In genomic region chr7:107582906-107583305, GRCh38 we compare ENCODE assay signal across 25 cellular contexts. TPM values are rescaled to one million over a fixed set of nuclear protein-coding genes. Genes with fewer than 3 reads are reported as not detected.
DNase-seq lines count a peak whose midpoint lies in the region; ATAC-seq, FAIRE-seq and TF ChIP-seq lines count a peak whose summit lies in the region.
"Had no signal": no experiment of that assay in that cellular context is flagged by ENCODE, and none has a peak within 500 bp of the region (broad histone marks: within the 10 kb centered on the region; RNA-seq: fewer than 3 reads in every experiment).

No MANE protein-coding gene starts in this region.

- H3K27ac Mint-ChIP-seq in nephron progenitor cell = no peak overlapping the region
- H3K27ac Mint-ChIP-seq: progenitor cell of endocrine pancreas had no signal

- no peak overlapping the region for H3K27ac ChIP-seq in ACC112 (ENCODE audit: low read depth, low read length)
- H3K27ac ChIP-seq in GM23248 = no peak overlapping the region
- no peak overlapping the region for H3K27ac ChIP-seq in GM12878 (ENCODE audit: control insufficient read depth, insufficient read depth)
- H3K27ac ChIP-seq in left lung = peak overlapping the region in 1 of 2 donors; percentile 42
- H3K27ac ChIP-seq: suprapubic skin had no signal

- H3K4me3 Mint-ChIP-seq in nephron progenitor cell = no peak overlapping the region

- no peaks in the 10 kb centered on the region for H3K27me3 ChIP-seq in ACC112 (ENCODE audit: insufficient read depth, low read length)
- no peaks in the 10 kb centered on the region for H3K27me3 ChIP-seq in GM23248 (replicated peaks; ENCODE audit: insufficient read depth)
- no peaks in the 10 kb centered on the region for H3K27me3 ChIP-seq in GM12878 (replicated peaks in 1 of 2; ENCODE audit: control insufficient read depth in 2 of 2, insufficient read depth in 2 of 2, low read length in 1 of 2)
- H3K27me3 ChIP-seq in left lung = no peaks in the 10 kb centered on the region
- H3K27me3 ChIP-seq: suprapubic skin had no signal

- peaks cover 23% of the 10 kb centered on the region for H3K4me1 Mint-ChIP-seq in nephron progenitor cell

- H3K9ac ChIP-seq in GM23248 = no peak overlapping the region
- no peak overlapping the region for H3K9ac ChIP-seq in GM12878 (ENCODE audit: control insufficient read depth, insufficient read depth, low read length)

- SMC1A ChIA-PET in GM12878 (lab: Charles Lee; ENCODE audit: uncharacterized antibody, unreplicated experiment) = interaction anchor here (0.7 to 0.8 kb wide), 2 partner anchors 9 to 161 kb away, joined by 3 read pairs; no protein-coding TSS in a partner anchor

- no peaks in the 10 kb centered on the region for H3K9me3 Mint-ChIP-seq in nephron progenitor cell

- H3K4me3 ChIP-seq in ACC112 (ENCODE audit: low read depth, low read length) = peak overlapping the region; percentile 1; the same call in 1 of the 2 replicates
- H3K4me3 ChIP-seq in GM23248 = peak overlapping the region; percentile 98; the same call in 1 of the 2 replicates
- H3K4me3 ChIP-seq in GM12878 = no peak overlapping the region
- peak overlapping the region in 1 of 2 donors; percentile 71 for H3K4me3 ChIP-seq in left lung
- H3K4me3 ChIP-seq: smooth muscle cell, suprapubic skin had no signal

- BruUV-seq in GM12878 (replicated peaks; lab: Mats Ljungman, UMichigan) = no TSS peak

- no peak for TF ChIP-seq POLR2A in GM12878 (IDR thresholded peaks at IDR 0.05; ENCODE audit: low read depth, low read length)

- H3F3A ChIP-seq in GM23248 (ENCODE audit: insufficient read depth) = 0 out of 2 replicates have a peak, but pooled peaks cover 6% of the 10 kb centered on the region

- H3K9me3 ChIP-seq in GM23248 (ENCODE audit: low read depth) (no peaks in the 10 kb centered on the region), GM12878 (replicated peaks; ENCODE audit: control insufficient read depth, insufficient read depth, low read length) (no peaks in the 10 kb centered on the region), left lung (no peaks in the 10 kb centered on the region)
- H3K9me3 ChIP-seq: Caco-2, suprapubic skin had no signal

- TF ChIP-seq CTCF in GM12878 (IDR thresholded peaks at IDR 0.05 in 2 of 3, conservative IDR thresholded peaks at IDR 0.05 in 1 of 3; ENCODE audit: control insufficient read depth in 2 of 3, extremely low read depth in 1 of 3, insufficient read depth in 1 of 3, low read depth in 3 of 3, low read length in 3 of 3) (no peak), left lung (IDR thresholded peaks at IDR 0.05) (no peak), nephron progenitor cell (IDR thresholded peaks at IDR 0.05) (no peak)

- CTCF ChIA-PET in GM12878 (lab: Yijun Ruan, JAX) = interaction anchor here (1.1 to 2.1 kb wide), 4 partner anchors 12 to 160 kb away, joined by 3 to 6 read pairs (median 3); partner anchors contain the start of genes COG5 and DUS4L

- 79 to 82% methylated on average over 2 of the region's 2 CpGs for WGBS in GM23248 (ENCODE audit: low coverage in 1 of 2, low lambda C conversion rate in 2 of 2, missing lambda C conversion rate in 2 of 2), 2 experiments
- 98% methylated on average over 2 of the region's 2 CpGs for WGBS in GM12878 (ENCODE audit: insufficient coverage, insufficient replicate concordance, low lambda C conversion rate, missing lambda C conversion rate)

- in situ Hi-C loops in GM23248 (cut with MboI) = no loop called here
- in situ Hi-C loops in GM12878 (cut with MboI) = no loop called here

- ATAC-seq in GM12878 (no peak), left lung (peak; percentile 10), GM21576 (IDR thresholded peaks at IDR 0.05; ENCODE audit: unreplicated experiment) (no peak)

- no peak for TF ChIP-seq EP300 in GM12878 (IDR thresholded peaks at IDR 0.05; ENCODE audit: borderline replicate concordance in 1 of 2, control insufficient read depth in 1 of 2, low read depth in 2 of 2, low read length in 2 of 2)

- peaks cover 40% of the 10 kb centered on the region for H3K79me2 ChIP-seq in ACC112 (ENCODE audit: control insufficient read depth, insufficient read depth, low read length, unreplicated experiment)
- H3K79me2 ChIP-seq in GM23248 (ENCODE audit: insufficient read depth) = peaks cover 87% of the 10 kb centered on the region
- H3K79me2 ChIP-seq in GM12878 (ENCODE audit: control insufficient read depth, insufficient read depth, low read length) = peaks cover 6% of the 10 kb centered on the region

- intact Hi-C loops in GM12878 (cut with micrococcal nuclease; ENCODE audit: unreplicated experiment) (loop anchor here (10.0 kb wide), 1 partner anchor 142 kb away; no protein-coding TSS in a partner anchor), left lung (cut with DNase I) (no loop called here)

- peaks cover 25% of the 10 kb centered on the region for H3K36me3 ChIP-seq in ACC112 (ENCODE audit: insufficient read depth, low read length)
- H3K36me3 ChIP-seq in GM23248 (ENCODE audit: low read depth) = peaks cover 16% of the 10 kb centered on the region
- peaks cover 0 to 2% of the 10 kb centered on the region in 2 experiments; a peak in 1 of 4 replicates for H3K36me3 ChIP-seq in GM12878 (ENCODE audit: control insufficient read depth in 2 of 2, insufficient read depth in 2 of 2, low read length in 1 of 2)
- peaks cover 0 to 21% of the 10 kb centered on the region in 2 donors for H3K36me3 ChIP-seq in left lung

- DNase-seq in GM23248 = peak; percentile 17
- DNase-seq in GM12878 (ENCODE audit: low read depth, low spot score) = no peak
- DNase-seq in left lung = no peak
- DNase-seq in NCI-H1417 (lab: John Stamatoyannopoulos, UW) = no peak
- DNase-seq in A172 (ENCODE audit: low spot score) = no peak
- no peak for DNase-seq in nephron progenitor cell
- DNase-seq: activated CD4-positive, alpha-beta T cell treated with anti-CD3 and anti-CD28 coated beads for 48 hours; activated T-cell treated with anti-CD3 and anti-CD28 coated beads, Interleukin-2, amount 50 U/mL, for 1 hour; Caco-2; central memory CD4-positive, alpha-beta T cell; effector memory CD4-positive, alpha-beta T cell; foreskin fibroblast; GOT3; MV-4-11; NCI-H2081 treated with DMSO at 0.1 percent for 48 hours; NCI-H526; stimulated activated CD4-positive, alpha-beta T cell treated with anti-CD3 and anti-CD28 coated beads, Interleukin-4, amount 100 ng/mL, for 4 hours; stimulated activated CD8-positive, alpha-beta memory T cell treated with anti-CD3 and anti-CD28 coated beads, Interleukin-4, amount 100 ng/mL, for 48 hours had no signal

- H2AFZ ChIP-seq in ACC112 (ENCODE audit: low read length, unreplicated experiment) (no peak overlapping the region), GM23248 (no peak overlapping the region), GM12878 (ENCODE audit: control insufficient read depth, low read depth, low read length) (no peak overlapping the region)

- POLR2A ChIA-PET in GM12878 (lab: Charles Lee) = interaction anchor here (1.4 kb wide), 1 partner anchor 14 kb away, joined by 3 read pairs; no protein-coding TSS in a partner anchor

- H3K4me1 ChIP-seq in ACC112 (ENCODE audit: control insufficient read depth, insufficient read depth, low read length, unreplicated experiment) (peaks cover 14% of the 10 kb centered on the region), GM23248 (ENCODE audit: insufficient read depth) (peaks cover 18% of the 10 kb centered on the region), GM12878 (ENCODE audit: control insufficient read depth, insufficient read depth, low read length) (no peaks in the 10 kb centered on the region; the same call in 1 of the 2 replicates), left lung (peaks cover 0 to 42% of the 10 kb centered on the region in 2 donors)

- no peaks in the 10 kb centered on the region for H4K20me1 ChIP-seq in GM23248 (ENCODE audit: insufficient read depth)
- H4K20me1 ChIP-seq in GM12878 (ENCODE audit: control insufficient read depth, insufficient read depth) = no peaks in the 10 kb centered on the region

- peak overlapping the region; percentile 96 for H3K4me2 ChIP-seq in GM23248 (ENCODE audit: unreplicated experiment)
- 0 out of 2 replicates have a peak overlapping the region, but pooled peaks have one; percentile 15 for H3K4me2 ChIP-seq in GM12878 (ENCODE audit: control insufficient read depth, insufficient read depth)
- H3K4me2 ChIP-seq: smooth muscle cell had no signal

- no peaks in the 10 kb centered on the region for H3K9me2 ChIP-seq in GM23248 (ENCODE audit: insufficient read depth)

- no peak for FAIRE-seq in GM12878 (lab: Jason Lieb, UNC)
- FAIRE-seq: G401.6, GM12891 had no signal

- no peak for TF ChIP-seq RAD21 in GM12878 (IDR thresholded peaks at IDR 0.05; ENCODE audit: insufficient read depth, low read depth, low read length)

- RAD21 ChIA-PET in GM12878 (lab: Charles Lee; ENCODE audit: unreplicated experiment) = interaction anchor here (0.6 kb wide), 1 partner anchor 141 kb away, joined by 3 read pairs; no protein-coding TSS in a partner anchor

- peaks cover 32% of the 10 kb centered on the region for H3K36me3 Mint-ChIP-seq in nephron progenitor cell (ENCODE audit: low read depth)

- H3K27me3 Mint-ChIP-seq in nephron progenitor cell (ENCODE audit: low read depth, poor library complexity) = no peaks in the 10 kb centered on the region
- H3K27me3 Mint-ChIP-seq: progenitor cell of endocrine pancreas had no signal

RNA-seq across cellular contexts. Expression of gene BCAP29, which starts 2.9 kb away (rescaled TPM):
- 138 and 222 TPM in 2 replicates for total RNA-seq in GM23248 (2014; rRNA removed; shearing (Covaris generic))
- 106 and 115 TPM in 2 replicates for polyA plus RNA-seq in GM23248 (2016; fragmentation: Nextera tagmentation; extraction: Ambion mirVana)
- 38.9 and 39.7 TPM in 2 replicates for total RNA-seq in GM12878 (2013; cell fraction: nucleolus; rRNA removed)
- total RNA-seq in GM12878 (2014; rRNA removed) = 26.5 and 33.2 TPM in 2 replicates
- total RNA-seq in GM12878 (2014; rRNA removed; fragmentation: Illumina TruSeq; extraction: Trizol) = 42.8 and 44.2 TPM in 2 replicates
- total RNA-seq in GM12878 (2021) = 32.0 and 33.4 TPM in 2 replicates
- 10.0 TPM for polyA plus RNA-seq in GM12878 (2011; ENCODE audit: low read depth)
- 33.3 and 53.2 TPM in 2 replicates for polyA plus RNA-seq in GM12878 (2011; rRNA removed)
- 8.5 and 12.5 TPM in 2 replicates for polyA plus RNA-seq in GM12878 (2011; cell fraction: cytosol; rRNA removed)
- 11.4 and 12.0 TPM in 2 replicates for polyA plus RNA-seq in GM12878 (2011; cell fraction: nucleus; rRNA removed)
- 12.6 and 16.0 TPM in 2 replicates for polyA plus RNA-seq in GM12878 (2012)
- 58.5 and 72.0 TPM in 2 replicates for polyA plus RNA-seq in GM12878 (2014; fragmentation: Illumina TruSeq; extraction: Trizol)
- 10 to 100 TPM; 26.6 to 36.3 TPM for polyA plus RNA-seq in GM12878 (2014; fragmentation: Nextera tagmentation; extraction: Ambion mirVana)
- polyA plus RNA-seq in GM12878 (2014; rRNA removed) = 21.2 and 27.0 TPM in 2 replicates
- polyA plus RNA-seq in GM12878 (2016; fragmentation: Nextera tagmentation; extraction: Ambion mirVana) = 10 to 100 TPM; 46.9 to 48.5 TPM
- 9.0 and 13.2 TPM in 2 replicates for polyA minus RNA-seq in GM12878 (2011; rRNA and poly(A)+ RNA removed)
- 4.1 and 5.5 TPM in 2 replicates for polyA minus RNA-seq in GM12878 (2011; cell fraction: cytosol; rRNA and poly(A)+ RNA removed)
- polyA minus RNA-seq in GM12878 (2011; cell fraction: nucleus; rRNA and poly(A)+ RNA removed) = 18.1 and 27.3 TPM in 2 replicates
- total RNA-seq in left lung = 10 to 100 TPM; 79.3 to 80.3 TPM
- total RNA-seq in A172 (2014; rRNA removed; shearing (Covaris generic)) = 127 and 151 TPM in 2 replicates

RNA-seq across cellular contexts. Expression of gene DUS4L, which starts 19.1 kb away (rescaled TPM):
- 2.5 and 7.6 TPM in 2 replicates for total RNA-seq in GM23248 (2014; rRNA removed; shearing (Covaris generic))
- 3.2 and 4.2 TPM in 2 replicates for polyA plus RNA-seq in GM23248 (2016; fragmentation: Nextera tagmentation; extraction: Ambion mirVana)
- 33.3 and 36.5 TPM in 2 replicates for total RNA-seq in GM12878 (2013; cell fraction: nucleolus; rRNA removed)
- 12.8 and 13.3 TPM in 2 replicates for total RNA-seq in GM12878 (2014; rRNA removed)
- 12.3 and 12.7 TPM in 2 replicates for total RNA-seq in GM12878 (2014; rRNA removed; fragmentation: Illumina TruSeq; extraction: Trizol)
- 7.6 and 11.7 TPM in 2 replicates for total RNA-seq in GM12878 (2021)
- 4.1 TPM for polyA plus RNA-seq in GM12878 (2011; ENCODE audit: low read depth)
- polyA plus RNA-seq in GM12878 (2011; rRNA removed) = 10.6 and 18.0 TPM in 2 replicates
- polyA plus RNA-seq in GM12878 (2011; cell fraction: cytosol; rRNA removed) = 3.9 and 5.3 TPM in 2 replicates
- polyA plus RNA-seq in GM12878 (2011; cell fraction: nucleus; rRNA removed) = 7.3 and 8.8 TPM in 2 replicates
- 7.3 and 8.9 TPM in 2 replicates for polyA plus RNA-seq in GM12878 (2012)
- 14.1 and 19.2 TPM in 2 replicates for polyA plus RNA-seq in GM12878 (2014; fragmentation: Illumina TruSeq; extraction: Trizol)
- 1 to 10 TPM; 5.3 to 7.1 TPM for polyA plus RNA-seq in GM12878 (2014; fragmentation: Nextera tagmentation; extraction: Ambion mirVana)
- polyA plus RNA-seq in GM12878 (2014; rRNA removed) = 12.1 and 13.0 TPM in 2 replicates
- 10 to 100 TPM; 13.3 to 15.3 TPM for polyA plus RNA-seq in GM12878 (2016; fragmentation: Nextera tagmentation; extraction: Ambion mirVana)
- polyA minus RNA-seq in GM12878 (2011; rRNA and poly(A)+ RNA removed) = 7.4 and 9.4 TPM in 2 replicates
- polyA minus RNA-seq in GM12878 (2011; cell fraction: cytosol; rRNA and poly(A)+ RNA removed) = 3.6 and 3.7 TPM in 2 replicates
- 9.7 and 15.6 TPM in 2 replicates for polyA minus RNA-seq in GM12878 (2011; cell fraction: nucleus; rRNA and poly(A)+ RNA removed)
- total RNA-seq in left lung = 1 to 10 TPM; 4.3 to 5.5 TPM
- total RNA-seq in A172 (2014; rRNA removed; shearing (Covaris generic)) = 16.0 and 33.9 TPM in 2 replicates

RNA-seq across cellular contexts. Expression of gene COG5, which starts 19.2 kb away (rescaled TPM):
- 26.0 and 53.6 TPM in 2 replicates for total RNA-seq in GM23248 (2014; rRNA removed; shearing (Covaris generic))
- 20.7 and 22.9 TPM in 2 replicates for polyA plus RNA-seq in GM23248 (2016; fragmentation: Nextera tagmentation; extraction: Ambion mirVana)
- total RNA-seq in GM12878 (2013; cell fraction: nucleolus; rRNA removed) = 152 and 156 TPM in 2 replicates
- 15.1 and 18.0 TPM in 2 replicates for total RNA-seq in GM12878 (2014; rRNA removed)
- 27.9 and 30.4 TPM in 2 replicates for total RNA-seq in GM12878 (2014; rRNA removed; fragmentation: Illumina TruSeq; extraction: Trizol)
- 17.8 and 19.7 TPM in 2 replicates for total RNA-seq in GM12878 (2021)
- polyA plus RNA-seq in GM12878 (2011; ENCODE audit: low read depth) = 6.2 TPM
- 25.1 and 37.8 TPM in 2 replicates for polyA plus RNA-seq in GM12878 (2011; rRNA removed)
- 10.9 and 14.2 TPM in 2 replicates for polyA plus RNA-seq in GM12878 (2011; cell fraction: cytosol; rRNA removed)
- polyA plus RNA-seq in GM12878 (2011; cell fraction: nucleus; rRNA removed) = 20.8 and 32.1 TPM in 2 replicates
- polyA plus RNA-seq in GM12878 (2012) = 7.4 and 10.2 TPM in 2 replicates
- 15.3 and 24.6 TPM in 2 replicates for polyA plus RNA-seq in GM12878 (2014; fragmentation: Illumina TruSeq; extraction: Trizol)
- polyA plus RNA-seq in GM12878 (2014; fragmentation: Nextera tagmentation; extraction: Ambion mirVana) = 1 to 10 TPM; 5.5 to 6.8 TPM
- polyA plus RNA-seq in GM12878 (2014; rRNA removed) = 17.9 and 18.8 TPM in 2 replicates
- 10 to 100 TPM; 13.7 to 15.9 TPM for polyA plus RNA-seq in GM12878 (2016; fragmentation: Nextera tagmentation; extraction: Ambion mirVana)
- 30.8 and 67.1 TPM in 2 replicates for polyA minus RNA-seq in GM12878 (2011; rRNA and poly(A)+ RNA removed)
- polyA minus RNA-seq in GM12878 (2011; cell fraction: cytosol; rRNA and poly(A)+ RNA removed) = 6.4 and 9.8 TPM in 2 replicates
- polyA minus RNA-seq in GM12878 (2011; cell fraction: nucleus; rRNA and poly(A)+ RNA removed) = 40.3 and 65.3 TPM in 2 replicates
- total RNA-seq in left lung = 10 to 100 TPM; 41.4 to 42.6 TPM
- total RNA-seq in A172 (2014; rRNA removed; shearing (Covaris generic)) = 28.1 and 84.0 TPM in 2 replicates
